ENCODE assay signal across 17 cellular contexts in genomic region chr1:226825037-226825745, GRCh38. TPM values are rescaled to one million over a fixed set of nuclear protein-coding genes. Genes with fewer than 3 reads are reported as not detected.
A peak's percentile ranks its signal among the peaks of the same experiment; 100 is the strongest.
DNase-seq lines count a peak whose midpoint lies in the region; TF ChIP-seq lines count a peak whose summit lies in the region.
"Had no signal": no experiment of that assay in that cellular context is flagged by ENCODE, and none has a peak within 500 bp of the region (broad histone marks: within the 10 kb centered on the region; RNA-seq: fewer than 3 reads in every experiment).

No MANE protein-coding gene starts in this region.

- H3K4me1 ChIP-seq in OCI-LY1 (ENCODE audit: insufficient read depth, low read length, severe bottlenecking) = peaks cover 36% of the 10 kb centered on the region
- H3K4me1 ChIP-seq in colonic mucosa = peaks cover 4% of the 10 kb centered on the region
- peaks cover 0 to 22% (median 17%) of the 10 kb centered on the region in 4 donors for H3K4me1 ChIP-seq in tibial artery

- intact Hi-C loops in colonic mucosa (cut with DNase I) (loop anchor here (10.0 kb wide), 2 partner anchors 90 to 400 kb away; partner anchors contain the start of gene ITPKB), tibial artery (cut with DNase I; ENCODE audit: low total_unique reads) (loop anchor here (10.0 kb wide), 1 partner anchor 90 kb away; the partner anchor contains the start of gene ITPKB)

- H3K4me3 ChIP-seq in OCI-LY1 (ENCODE audit: low read depth, low read length, poor library complexity, severe bottlenecking) = no peak overlapping the region
- H3K4me3 ChIP-seq in colonic mucosa = no peak overlapping the region
- no peak overlapping the region for H3K4me3 ChIP-seq in tibial artery
- H3K4me3 ChIP-seq: adrenal gland, esophagus squamous epithelium, mucosa of descending colon, uterus had no signal

- H3K9ac ChIP-seq in OCI-LY1 (ENCODE audit: low read length) (no peak overlapping the region), colonic mucosa (ENCODE audit: low read depth in 2 of 2, low read length in 2 of 2) (no peak overlapping the region)

- H4K20me1 ChIP-seq in OCI-LY1 (ENCODE audit: insufficient read depth, low read length) = no peaks in the 10 kb centered on the region

- no peaks in the 10 kb centered on the region for H3K79me2 ChIP-seq in OCI-LY1 (ENCODE audit: insufficient read depth, low read length)

- H3K36me3 ChIP-seq in OCI-LY1 (ENCODE audit: insufficient read depth, low read length) (no peaks in the 10 kb centered on the region), colonic mucosa (no peaks in the 10 kb centered on the region), tibial artery (no peaks in the 10 kb centered on the region)
- H3K36me3 ChIP-seq: adrenal gland, esophagus squamous epithelium, uterus had no signal

- DNase-seq in activated CD8-positive, alpha-beta memory T cell treated with anti-CD3 and anti-CD28 coated beads, Interleukin-2, amount 50 U/mL, for 48 hours = peak; percentile 39
- no peak for DNase-seq in activated CD8-positive, alpha-beta memory T cell treated with anti-CD3 and anti-CD28 coated beads for 24 hours
- DNase-seq in islet precursor cell = peak; percentile 20
- DNase-seq in superior temporal gyrus (ENCODE audit: extremely low spot score) = peak; percentile 91
- DNase-seq in SW 1271 (lab: John Stamatoyannopoulos, UW) = no peak
- no peak for DNase-seq in colonic mucosa
- DNase-seq in tibial artery = no peak
- DNase-seq: activated CD4-positive, alpha-beta memory T cell treated with anti-CD3 and anti-CD28 coated beads for 36 hours; cortex of kidney; esophagus squamous epithelium; left cardiac atrium; mucosa of descending colon; NCI-H510A treated with DMSO at 0.1 percent for 48 hours; stimulated activated naive CD4-positive, alpha-beta T cell treated with Interleukin-2 at 50 U/mL for 16 hours had no signal

- no peaks in the 10 kb centered on the region for H3K9me3 ChIP-seq in OCI-LY1 (ENCODE audit: low read length)
- no peaks in the 10 kb centered on the region for H3K9me3 ChIP-seq in colonic mucosa
- no peaks in the 10 kb centered on the region for H3K9me3 ChIP-seq in tibial artery
- H3K9me3 ChIP-seq: adrenal gland, esophagus squamous epithelium, mucosa of descending colon, uterus had no signal

- no peak overlapping the region; the same call in 1 of the 2 replicates for H3K4me2 ChIP-seq in OCI-LY1 (ENCODE audit: low read length)

- TF ChIP-seq CTCF in OCI-LY1 (IDR thresholded peaks at IDR 0.05; ENCODE audit: low read length) = no peak
- no peak for TF ChIP-seq CTCF in colonic mucosa (IDR thresholded peaks at IDR 0.05)
- TF ChIP-seq CTCF in tibial artery (IDR thresholded peaks at IDR 0.05) = no peak

- H3F3A ChIP-seq in OCI-LY1 (ENCODE audit: insufficient read depth, low read length) = no peaks in the 10 kb centered on the region

- no peaks in the 10 kb centered on the region for H3K9me2 ChIP-seq in OCI-LY1 (ENCODE audit: low read depth, low read length)

- H3K27ac ChIP-seq in OCI-LY1 (ENCODE audit: low read depth, low read length, poor library complexity, severe bottlenecking) (peak overlapping the region; percentile 23), colonic mucosa (no peak overlapping the region), tibial artery (no peak overlapping the region)
- H3K27ac ChIP-seq: adrenal gland had no signal

- H2AFZ ChIP-seq in OCI-LY1 (ENCODE audit: low read length) = no peak overlapping the region

- no peaks in the 10 kb centered on the region for H3K27me3 ChIP-seq in OCI-LY1 (ENCODE audit: insufficient read depth, low read length)
- H3K27me3 ChIP-seq in colonic mucosa = no peaks in the 10 kb centered on the region
- H3K27me3 ChIP-seq in tibial artery = no peaks in the 10 kb centered on the region
- H3K27me3 ChIP-seq: adrenal gland, esophagus squamous epithelium, uterus had no signal

RNA-seq across cellular contexts. Expression of gene PSEN2, which starts 45.2 kb away (rescaled TPM):
- 10 to 100 TPM; 16.6 to 18.1 TPM for total RNA-seq in colonic mucosa

Comparison
In these comparisons a context has a peak if more than half of its experiments do, and no peak if none do; other contexts are left out.
1. DNase-seq: peak in activated CD8-positive, alpha-beta memory T cell treated with anti-CD3 and anti-CD28 coated beads, Interleukin-2, amount 50 U/mL, for 48 hours (single experiment), islet precursor cell (single experiment) and superior temporal gyrus (single experiment); none in activated CD8-positive, alpha-beta memory T cell treated with anti-CD3 and anti-CD28 coated beads for 24 hours (single experiment), SW 1271 (0 of 2), colonic mucosa (single experiment) and tibial artery (0 of 2).